13 cellular contexts compared by ENCODE assay signal in genomic region chr20:51647674-51648570, GRCh38.
DNase-seq lines count a peak whose midpoint lies in the region; TF ChIP-seq lines count a peak whose summit lies in the region.
"Had no signal": no experiment of that assay in that cellular context is flagged by ENCODE, and none has a peak within 500 bp of the region (broad histone marks: within the 10 kb centered on the region; RNA-seq: fewer than 3 reads in every experiment).

No MANE protein-coding gene starts in this region.

- H3K4me3 ChIP-seq in BLaER1 treated with 17β-estradiol and CSF1 and Interleukin-3, amounts not matched to agents 10 nM and 100 nM = no peak overlapping the region

- no peaks in the 10 kb centered on the region for H3K9me3 Mint-ChIP-seq in endothelial cell (ENCODE audit: unreplicated experiment)
- H3K9me3 Mint-ChIP-seq: CD4-positive, alpha-beta T cell; H9 had no signal

- no peaks in the 10 kb centered on the region for H3K36me3 Mint-ChIP-seq in endothelial cell (ENCODE audit: low read depth, unreplicated experiment)

- H3K4me2 ChIP-seq in BLaER1 treated with 17β-estradiol and CSF1 and Interleukin-3, amounts not matched to agents 10 nM and 100 nM = peak overlapping the region in 9 of 11 experiments; percentile 25 to 87 (median 64); a peak in 11 of 22 replicates

- no peaks in the 10 kb centered on the region for H3K9me3 ChIP-seq in BLaER1 treated with 17β-estradiol and CSF1 and Interleukin-3, amounts not matched to agents 10 nM and 100 nM (replicated peaks in 1 of 11)

- H3K4me1 ChIP-seq in BLaER1 treated with 17β-estradiol and CSF1 and Interleukin-3, amounts not matched to agents 10 nM and 100 nM = peaks cover 42 to 69% (median 58%) of the 10 kb centered on the region in 10 experiments

- no peaks in the 10 kb centered on the region for H3K27me3 ChIP-seq in BLaER1 treated with 17β-estradiol and CSF1 and Interleukin-3, amounts not matched to agents 10 nM and 100 nM

- H3K36me3 ChIP-seq in BLaER1 treated with 17β-estradiol and CSF1 and Interleukin-3, amounts not matched to agents 10 nM and 100 nM = no peaks in the 10 kb centered on the region

- no peak overlapping the region for H3K4me3 Mint-ChIP-seq in endothelial cell (ENCODE audit: unreplicated experiment)
- H3K4me3 Mint-ChIP-seq: CD4-positive, alpha-beta T cell; H9 had no signal

- peaks cover 1% of the 10 kb centered on the region for H3K27me3 Mint-ChIP-seq in endothelial cell (ENCODE audit: unreplicated experiment)
- H3K27me3 Mint-ChIP-seq: CD4-positive, alpha-beta T cell had no signal

- peaks cover 29% of the 10 kb centered on the region for H3K4me1 Mint-ChIP-seq in endothelial cell (ENCODE audit: unreplicated experiment)

- no peaks in the 10 kb centered on the region for H4K20me1 ChIP-seq in BLaER1 treated with 17β-estradiol and CSF1 and Interleukin-3, amounts not matched to agents 10 nM and 100 nM

- TF ChIP-seq CTCF in endothelial cell (IDR thresholded peaks at IDR 0.05; ENCODE audit: unreplicated experiment) = no peak

- intact Hi-C loops in posterior vena cava (cut with DNase I) = no loop called here

- in situ Hi-C loops in SK-MEL-5 (cut with HindIII; ENCODE audit: low pct_unique_long_range_greater_than_20kb, low sequenced_read_pairs) = no loop called here

- DNase-seq in SK-MEL-5 (ENCODE audit: low read depth, low spot score) (peak; percentile 69), endothelial cell (ENCODE audit: low spot score) (no peak), posterior vena cava (ENCODE audit: low spot score) (peak; percentile 35), SKM-1 (lab: John Stamatoyannopoulos, UW; ENCODE audit: unreplicated experiment) (no peak), NCI-H510A treated with DMSO at 0.1 percent for 48 hours (lab: John Stamatoyannopoulos, UW) (no peak)
- DNase-seq in stimulated activated CD4-positive, alpha-beta T cell treated with anti-CD3 and anti-CD28 coated beads, Interleukin-4, amount 100 ng/mL, for 1 hour = no peak
- DNase-seq: ACHN; C1 segment of cervical spinal cord; CD4-positive, alpha-beta T cell; DMS79; GOT3; H9 had no signal

- H3K27ac ChIP-seq in BLaER1 treated with 17β-estradiol and CSF1 and Interleukin-3, amounts not matched to agents 10 nM and 100 nM = peak overlapping the region in 7 of 11 experiments; percentile 13 to 96 (median 92); a peak in 12 of 22 replicates

- H3K27ac Mint-ChIP-seq in endothelial cell (ENCODE audit: unreplicated experiment) = peak overlapping the region; percentile 65
- H3K27ac Mint-ChIP-seq: CD4-positive, alpha-beta T cell; H9 had no signal

- no peak overlapping the region for H3K9ac ChIP-seq in BLaER1 treated with 17β-estradiol and CSF1 and Interleukin-3, amounts not matched to agents 10 nM and 100 nM

Comparison
In these comparisons a context has a peak if more than half of its experiments do, and no peak if none do; other contexts are left out.
1. DNase-seq: peak in SK-MEL-5 (single experiment) and posterior vena cava (single experiment); none in endothelial cell (single experiment), SKM-1 (single experiment), stimulated activated CD4-positive, alpha-beta T cell treated with anti-CD3 and anti-CD28 coated beads, Interleukin-4, amount 100 ng/mL, for 1 hour (single experiment) and NCI-H510A treated with DMSO at 0.1 percent for 48 hours (single experiment).